Comparison of ENCODE assay signal across 1 cellular context in the genomic region with DNA sequence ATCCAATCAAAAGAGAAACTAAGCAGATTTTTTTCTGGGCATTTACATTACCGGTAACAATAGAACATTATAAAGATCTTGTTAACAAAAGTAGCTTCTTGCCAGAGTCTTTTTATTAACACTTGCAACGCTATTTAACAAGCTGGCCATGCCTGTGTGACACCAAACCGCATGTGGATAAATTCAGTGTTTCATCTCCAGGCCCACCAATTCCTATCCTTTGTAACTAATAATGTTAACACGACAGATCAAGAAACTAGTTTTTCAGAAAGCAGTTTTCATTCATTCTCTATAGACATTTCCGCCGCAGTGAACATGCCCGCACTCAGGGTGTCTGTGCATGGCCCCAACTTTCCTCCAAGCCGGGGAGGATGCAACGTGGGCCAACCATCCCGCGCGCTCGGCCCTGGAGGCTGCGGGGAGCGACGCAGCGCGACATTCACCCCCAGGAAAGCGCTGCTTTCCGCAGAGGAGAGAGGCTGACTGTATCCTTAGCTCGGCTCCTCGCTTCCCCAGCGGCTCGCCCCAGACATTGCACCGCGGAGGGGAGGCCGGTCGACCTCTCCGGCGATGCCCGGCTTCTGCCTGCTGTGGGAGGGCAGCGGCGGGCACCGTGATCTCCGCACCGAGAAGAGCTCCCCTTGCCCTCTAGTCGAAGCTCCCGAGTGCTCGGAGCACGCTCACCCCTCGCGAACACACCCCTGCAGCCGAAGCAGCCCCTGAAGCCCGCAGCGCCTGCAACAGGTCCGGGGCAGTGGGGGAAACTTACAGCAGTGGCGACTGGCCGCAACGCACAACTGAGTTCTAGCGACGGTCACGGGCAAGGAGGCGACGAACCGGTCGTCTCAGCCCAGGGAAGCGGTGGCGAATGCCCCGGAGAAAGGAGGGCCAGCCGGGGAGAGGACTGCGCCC.
TF ChIP-seq lines count a peak whose summit lies in the region.

No MANE protein-coding gene starts in this region.

TF ChIP-seq in HepG2, 621 proteins besides CTCF, POLR2A, EP300 and RAD21 (continues in another document):
- TF ChIP-seq, protein P1, sequence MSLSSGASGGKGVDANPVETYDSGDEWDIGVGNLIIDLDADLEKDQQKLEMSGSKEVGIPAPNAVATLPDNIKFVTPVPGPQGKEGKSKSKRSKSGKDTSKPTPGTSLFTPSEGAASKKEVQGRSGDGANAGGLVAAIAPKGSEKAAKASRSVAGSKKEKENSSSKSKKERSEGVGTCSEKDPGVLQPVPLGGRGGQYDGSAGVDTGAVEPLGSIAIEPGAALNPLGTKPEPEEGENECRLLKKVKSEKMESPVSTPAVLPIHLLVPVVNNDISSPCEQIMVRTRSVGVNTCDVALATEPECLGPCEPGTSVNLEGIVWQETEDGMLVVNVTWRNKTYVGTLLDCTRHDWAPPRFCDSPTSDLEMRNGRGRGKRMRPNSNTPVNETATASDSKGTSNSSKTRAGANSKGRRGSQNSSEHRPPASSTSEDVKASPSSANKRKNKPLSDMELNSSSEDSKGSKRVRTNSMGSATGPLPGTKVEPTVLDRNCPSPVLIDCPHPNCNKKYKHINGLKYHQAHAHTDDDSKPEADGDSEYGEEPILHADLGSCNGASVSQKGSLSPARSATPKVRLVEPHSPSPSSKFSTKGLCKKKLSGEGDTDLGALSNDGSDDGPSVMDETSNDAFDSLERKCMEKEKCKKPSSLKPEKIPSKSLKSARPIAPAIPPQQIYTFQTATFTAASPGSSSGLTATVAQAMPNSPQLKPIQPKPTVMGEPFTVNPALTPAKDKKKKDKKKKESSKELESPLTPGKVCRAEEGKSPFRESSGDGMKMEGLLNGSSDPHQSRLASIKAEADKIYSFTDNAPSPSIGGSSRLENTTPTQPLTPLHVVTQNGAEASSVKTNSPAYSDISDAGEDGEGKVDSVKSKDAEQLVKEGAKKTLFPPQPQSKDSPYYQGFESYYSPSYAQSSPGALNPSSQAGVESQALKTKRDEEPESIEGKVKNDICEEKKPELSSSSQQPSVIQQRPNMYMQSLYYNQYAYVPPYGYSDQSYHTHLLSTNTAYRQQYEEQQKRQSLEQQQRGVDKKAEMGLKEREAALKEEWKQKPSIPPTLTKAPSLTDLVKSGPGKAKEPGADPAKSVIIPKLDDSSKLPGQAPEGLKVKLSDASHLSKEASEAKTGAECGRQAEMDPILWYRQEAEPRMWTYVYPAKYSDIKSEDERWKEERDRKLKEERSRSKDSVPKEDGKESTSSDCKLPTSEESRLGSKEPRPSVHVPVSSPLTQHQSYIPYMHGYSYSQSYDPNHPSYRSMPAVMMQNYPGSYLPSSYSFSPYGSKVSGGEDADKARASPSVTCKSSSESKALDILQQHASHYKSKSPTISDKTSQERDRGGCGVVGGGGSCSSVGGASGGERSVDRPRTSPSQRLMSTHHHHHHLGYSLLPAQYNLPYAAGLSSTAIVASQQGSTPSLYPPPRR (CRISPR knock-in tag; IDR thresholded peaks at IDR 0.05; ENCODE audit: borderline replicate concordance), result no peak
- TF ChIP-seq MLLT10 (CRISPR knock-in tag; IDR thresholded peaks at IDR 0.05), result no peak
- TF ChIP-seq, protein P2, sequence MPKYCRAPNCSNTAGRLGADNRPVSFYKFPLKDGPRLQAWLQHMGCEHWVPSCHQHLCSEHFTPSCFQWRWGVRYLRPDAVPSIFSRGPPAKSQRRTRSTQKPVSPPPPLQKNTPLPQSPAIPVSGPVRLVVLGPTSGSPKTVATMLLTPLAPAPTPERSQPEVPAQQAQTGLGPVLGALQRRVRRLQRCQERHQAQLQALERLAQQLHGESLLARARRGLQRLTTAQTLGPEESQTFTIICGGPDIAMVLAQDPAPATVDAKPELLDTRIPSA (CRISPR knock-in tag; IDR thresholded peaks at IDR 0.05; ENCODE audit: borderline replicate concordance), result no peak
- TF ChIP-seq, protein P3, sequence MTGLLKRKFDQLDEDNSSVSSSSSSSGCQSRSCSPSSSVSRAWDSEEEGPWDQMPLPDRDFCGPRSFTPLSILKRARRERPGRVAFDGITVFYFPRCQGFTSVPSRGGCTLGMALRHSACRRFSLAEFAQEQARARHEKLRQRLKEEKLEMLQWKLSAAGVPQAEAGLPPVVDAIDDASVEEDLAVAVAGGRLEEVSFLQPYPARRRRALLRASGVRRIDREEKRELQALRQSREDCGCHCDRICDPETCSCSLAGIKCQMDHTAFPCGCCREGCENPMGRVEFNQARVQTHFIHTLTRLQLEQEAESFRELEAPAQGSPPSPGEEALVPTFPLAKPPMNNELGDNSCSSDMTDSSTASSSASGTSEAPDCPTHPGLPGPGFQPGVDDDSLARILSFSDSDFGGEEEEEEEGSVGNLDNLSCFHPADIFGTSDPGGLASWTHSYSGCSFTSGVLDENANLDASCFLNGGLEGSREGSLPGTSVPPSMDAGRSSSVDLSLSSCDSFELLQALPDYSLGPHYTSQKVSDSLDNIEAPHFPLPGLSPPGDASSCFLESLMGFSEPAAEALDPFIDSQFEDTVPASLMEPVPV (CRISPR knock-in tag; IDR thresholded peaks at IDR 0.05), result peak; percentile 63; the same call in 1 of the 2 replicates
- no peak for TF ChIP-seq ZSCAN12 (CRISPR knock-in tag; IDR thresholded peaks at IDR 0.05)
- peak; percentile 47 for TF ChIP-seq RBM39 (IDR thresholded peaks at IDR 0.05; ENCODE audit: low read depth, low read length, poor library complexity, severe bottlenecking)
- TF ChIP-seq ZNF337 (CRISPR knock-in tag; IDR thresholded peaks at IDR 0.05; ENCODE audit: borderline replicate concordance, low read depth), result no peak
- no peak for TF ChIP-seq TCF7 (IDR thresholded peaks at IDR 0.05; ENCODE audit: low read depth)
- TF ChIP-seq, protein P4, sequence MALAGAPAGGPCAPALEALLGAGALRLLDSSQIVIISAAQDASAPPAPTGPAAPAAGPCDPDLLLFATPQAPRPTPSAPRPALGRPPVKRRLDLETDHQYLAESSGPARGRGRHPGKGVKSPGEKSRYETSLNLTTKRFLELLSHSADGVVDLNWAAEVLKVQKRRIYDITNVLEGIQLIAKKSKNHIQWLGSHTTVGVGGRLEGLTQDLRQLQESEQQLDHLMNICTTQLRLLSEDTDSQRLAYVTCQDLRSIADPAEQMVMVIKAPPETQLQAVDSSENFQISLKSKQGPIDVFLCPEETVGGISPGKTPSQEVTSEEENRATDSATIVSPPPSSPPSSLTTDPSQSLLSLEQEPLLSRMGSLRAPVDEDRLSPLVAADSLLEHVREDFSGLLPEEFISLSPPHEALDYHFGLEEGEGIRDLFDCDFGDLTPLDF (CRISPR knock-in tag; IDR thresholded peaks at IDR 0.05), result no peak
- TF ChIP-seq TMF1 (CRISPR knock-in tag; IDR thresholded peaks at IDR 0.05; ENCODE audit: low read depth), result peak; percentile 89
- TF ChIP-seq, protein P5, sequence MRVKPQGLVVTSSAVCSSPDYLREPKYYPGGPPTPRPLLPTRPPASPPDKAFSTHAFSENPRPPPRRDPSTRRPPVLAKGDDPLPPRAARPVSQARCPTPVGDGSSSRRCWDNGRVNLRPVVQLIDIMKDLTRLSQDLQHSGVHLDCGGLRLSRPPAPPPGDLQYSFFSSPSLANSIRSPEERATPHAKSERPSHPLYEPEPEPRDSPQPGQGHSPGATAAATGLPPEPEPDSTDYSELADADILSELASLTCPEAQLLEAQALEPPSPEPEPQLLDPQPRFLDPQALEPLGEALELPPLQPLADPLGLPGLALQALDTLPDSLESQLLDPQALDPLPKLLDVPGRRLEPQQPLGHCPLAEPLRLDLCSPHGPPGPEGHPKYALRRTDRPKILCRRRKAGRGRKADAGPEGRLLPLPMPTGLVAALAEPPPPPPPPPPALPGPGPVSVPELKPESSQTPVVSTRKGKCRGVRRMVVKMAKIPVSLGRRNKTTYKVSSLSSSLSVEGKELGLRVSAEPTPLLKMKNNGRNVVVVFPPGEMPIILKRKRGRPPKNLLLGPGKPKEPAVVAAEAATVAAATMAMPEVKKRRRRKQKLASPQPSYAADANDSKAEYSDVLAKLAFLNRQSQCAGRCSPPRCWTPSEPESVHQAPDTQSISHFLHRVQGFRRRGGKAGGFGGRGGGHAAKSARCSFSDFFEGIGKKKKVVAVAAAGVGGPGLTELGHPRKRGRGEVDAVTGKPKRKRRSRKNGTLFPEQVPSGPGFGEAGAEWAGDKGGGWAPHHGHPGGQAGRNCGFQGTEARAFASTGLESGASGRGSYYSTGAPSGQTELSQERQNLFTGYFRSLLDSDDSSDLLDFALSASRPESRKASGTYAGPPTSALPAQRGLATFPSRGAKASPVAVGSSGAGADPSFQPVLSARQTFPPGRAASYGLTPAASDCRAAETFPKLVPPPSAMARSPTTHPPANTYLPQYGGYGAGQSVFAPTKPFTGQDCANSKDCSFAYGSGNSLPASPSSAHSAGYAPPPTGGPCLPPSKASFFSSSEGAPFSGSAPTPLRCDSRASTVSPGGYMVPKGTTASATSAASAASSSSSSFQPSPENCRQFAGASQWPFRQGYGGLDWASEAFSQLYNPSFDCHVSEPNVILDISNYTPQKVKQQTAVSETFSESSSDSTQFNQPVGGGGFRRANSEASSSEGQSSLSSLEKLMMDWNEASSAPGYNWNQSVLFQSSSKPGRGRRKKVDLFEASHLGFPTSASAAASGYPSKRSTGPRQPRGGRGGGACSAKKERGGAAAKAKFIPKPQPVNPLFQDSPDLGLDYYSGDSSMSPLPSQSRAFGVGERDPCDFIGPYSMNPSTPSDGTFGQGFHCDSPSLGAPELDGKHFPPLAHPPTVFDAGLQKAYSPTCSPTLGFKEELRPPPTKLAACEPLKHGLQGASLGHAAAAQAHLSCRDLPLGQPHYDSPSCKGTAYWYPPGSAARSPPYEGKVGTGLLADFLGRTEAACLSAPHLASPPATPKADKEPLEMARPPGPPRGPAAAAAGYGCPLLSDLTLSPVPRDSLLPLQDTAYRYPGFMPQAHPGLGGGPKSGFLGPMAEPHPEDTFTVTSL (CRISPR knock-in tag; IDR thresholded peaks at IDR 0.05; ENCODE audit: borderline replicate concordance), result no peak
- peak; percentile 2; the same call in 1 of the 2 replicates for TF ChIP-seq NCOR1 (IDR thresholded peaks at IDR 0.05; ENCODE audit: borderline replicate concordance, low read length)
- no peak for TF ChIP-seq SRY (CRISPR knock-in tag; IDR thresholded peaks at IDR 0.05)
- peak; percentile 39; the same call in 1 of the 2 replicates for TF ChIP-seq TOPORS (CRISPR knock-in tag; IDR thresholded peaks at IDR 0.05)
- TF ChIP-seq MEF2D (CRISPR knock-in tag; IDR thresholded peaks at IDR 0.05), result 0 out of 2 replicates have a peak, but pooled peaks have one; percentile 18
- TF ChIP-seq ZNF138 (CRISPR knock-in tag; IDR thresholded peaks at IDR 0.05; ENCODE audit: low read depth), result no peak
- peak; percentile 44; the same call in 1 of the 2 replicates for TF ChIP-seq ZNF780A (CRISPR knock-in tag; IDR thresholded peaks at IDR 0.05)
- TF ChIP-seq ZNF777 (CRISPR knock-in tag; IDR thresholded peaks at IDR 0.05), result 0 out of 2 replicates have a peak, but pooled peaks have one; percentile 8
- 0 out of 2 replicates have a peak, but pooled peaks have one; percentile 30 for TF ChIP-seq SIN3A (IDR thresholded peaks at IDR 0.05; ENCODE audit: borderline replicate concordance, low read depth, low read length)
- no peak for TF ChIP-seq ZNF264 (CRISPR knock-in tag; IDR thresholded peaks at IDR 0.05)
- TF ChIP-seq NONO (IDR thresholded peaks at IDR 0.05), result no peak
- no peak for TF ChIP-seq NONO (CRISPR knock-in tag; conservative IDR thresholded peaks at IDR 0.05)
- TF ChIP-seq AGO2 (optimal IDR thresholded peaks at IDR 0.05; ENCODE audit: low read depth, low read length), result peak; percentile 100
- peak; percentile 82; the same call in 1 of the 2 replicates for TF ChIP-seq ARID2 (CRISPR knock-in tag; IDR thresholded peaks at IDR 0.05; ENCODE audit: borderline replicate concordance)
- TF ChIP-seq, protein P6, sequence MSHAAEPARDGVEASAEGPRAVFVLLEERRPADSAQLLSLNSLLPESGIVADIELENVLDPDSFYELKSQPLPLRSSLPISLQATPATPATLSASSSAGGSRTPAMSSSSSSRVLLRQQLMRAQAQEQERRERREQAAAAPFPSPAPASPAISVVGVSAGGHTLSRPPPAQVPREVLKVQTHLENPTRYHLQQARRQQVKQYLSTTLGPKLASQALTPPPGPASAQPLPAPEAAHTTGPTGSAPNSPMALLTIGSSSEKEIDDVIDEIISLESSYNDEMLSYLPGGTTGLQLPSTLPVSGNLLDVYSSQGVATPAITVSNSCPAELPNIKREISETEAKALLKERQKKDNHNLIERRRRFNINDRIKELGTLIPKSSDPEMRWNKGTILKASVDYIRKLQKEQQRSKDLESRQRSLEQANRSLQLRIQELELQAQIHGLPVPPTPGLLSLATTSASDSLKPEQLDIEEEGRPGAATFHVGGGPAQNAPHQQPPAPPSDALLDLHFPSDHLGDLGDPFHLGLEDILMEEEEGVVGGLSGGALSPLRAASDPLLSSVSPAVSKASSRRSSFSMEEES (CRISPR knock-in tag; IDR thresholded peaks at IDR 0.05), result no peak
- TF ChIP-seq, protein P7, sequence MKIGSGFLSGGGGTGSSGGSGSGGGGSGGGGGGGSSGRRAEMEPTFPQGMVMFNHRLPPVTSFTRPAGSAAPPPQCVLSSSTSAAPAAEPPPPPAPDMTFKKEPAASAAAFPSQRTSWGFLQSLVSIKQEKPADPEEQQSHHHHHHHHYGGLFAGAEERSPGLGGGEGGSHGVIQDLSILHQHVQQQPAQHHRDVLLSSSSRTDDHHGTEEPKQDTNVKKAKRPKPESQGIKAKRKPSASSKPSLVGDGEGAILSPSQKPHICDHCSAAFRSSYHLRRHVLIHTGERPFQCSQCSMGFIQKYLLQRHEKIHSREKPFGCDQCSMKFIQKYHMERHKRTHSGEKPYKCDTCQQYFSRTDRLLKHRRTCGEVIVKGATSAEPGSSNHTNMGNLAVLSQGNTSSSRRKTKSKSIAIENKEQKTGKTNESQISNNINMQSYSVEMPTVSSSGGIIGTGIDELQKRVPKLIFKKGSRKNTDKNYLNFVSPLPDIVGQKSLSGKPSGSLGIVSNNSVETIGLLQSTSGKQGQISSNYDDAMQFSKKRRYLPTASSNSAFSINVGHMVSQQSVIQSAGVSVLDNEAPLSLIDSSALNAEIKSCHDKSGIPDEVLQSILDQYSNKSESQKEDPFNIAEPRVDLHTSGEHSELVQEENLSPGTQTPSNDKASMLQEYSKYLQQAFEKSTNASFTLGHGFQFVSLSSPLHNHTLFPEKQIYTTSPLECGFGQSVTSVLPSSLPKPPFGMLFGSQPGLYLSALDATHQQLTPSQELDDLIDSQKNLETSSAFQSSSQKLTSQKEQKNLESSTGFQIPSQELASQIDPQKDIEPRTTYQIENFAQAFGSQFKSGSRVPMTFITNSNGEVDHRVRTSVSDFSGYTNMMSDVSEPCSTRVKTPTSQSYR (CRISPR knock-in tag; IDR thresholded peaks at IDR 0.05; ENCODE audit: borderline replicate concordance), result no peak
- TF ChIP-seq, protein P8, sequence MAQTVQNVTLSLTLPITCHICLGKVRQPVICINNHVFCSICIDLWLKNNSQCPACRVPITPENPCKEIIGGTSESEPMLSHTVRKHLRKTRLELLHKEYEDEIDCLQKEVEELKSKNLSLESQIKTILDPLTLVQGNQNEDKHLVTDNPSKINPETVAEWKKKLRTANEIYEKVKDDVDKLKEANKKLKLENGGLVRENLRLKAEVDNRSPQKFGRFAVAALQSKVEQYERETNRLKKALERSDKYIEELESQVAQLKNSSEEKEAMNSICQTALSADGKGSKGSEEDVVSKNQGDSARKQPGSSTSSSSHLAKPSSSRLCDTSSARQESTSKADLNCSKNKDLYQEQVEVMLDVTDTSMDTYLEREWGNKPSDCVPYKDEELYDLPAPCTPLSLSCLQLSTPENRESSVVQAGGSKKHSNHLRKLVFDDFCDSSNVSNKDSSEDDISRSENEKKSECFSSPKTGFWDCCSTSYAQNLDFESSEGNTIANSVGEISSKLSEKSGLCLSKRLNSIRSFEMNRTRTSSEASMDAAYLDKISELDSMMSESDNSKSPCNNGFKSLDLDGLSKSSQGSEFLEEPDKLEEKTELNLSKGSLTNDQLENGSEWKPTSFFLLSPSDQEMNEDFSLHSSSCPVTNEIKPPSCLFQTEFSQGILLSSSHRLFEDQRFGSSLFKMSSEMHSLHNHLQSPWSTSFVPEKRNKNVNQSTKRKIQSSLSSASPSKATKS (CRISPR knock-in tag; IDR thresholded peaks at IDR 0.05), result no peak
- no peak for TF ChIP-seq ZNF563 (CRISPR knock-in tag; IDR thresholded peaks at IDR 0.05)
- 0 out of 2 replicates have a peak, but pooled peaks have one; percentile 22 for TF ChIP-seq ZNF354B (CRISPR knock-in tag; IDR thresholded peaks at IDR 0.05)
- TF ChIP-seq ZNF839 (CRISPR knock-in tag; IDR thresholded peaks at IDR 0.05; ENCODE audit: borderline replicate concordance), result 0 out of 2 replicates have a peak, but pooled peaks have one; percentile 62
